Comparison of ENCODE assay signal across 9 cellular contexts in genomic region chr17:8785547-8786412, GRCh38. TPM values are rescaled to one million over a fixed set of nuclear protein-coding genes. Genes with fewer than 3 reads are reported as not detected.
DNase-seq lines count a peak whose midpoint lies in the region; FAIRE-seq and TF ChIP-seq lines count a peak whose summit lies in the region.
"Had no signal": no experiment of that assay in that cellular context is flagged by ENCODE, and none has a peak within 500 bp of the region (broad histone marks: within the 10 kb centered on the region; RNA-seq: fewer than 3 reads in every experiment).

No MANE protein-coding gene starts in this region.

- H3K4me3 ChIP-seq in epithelial cell of esophagus (ENCODE audit: low read length): no peak overlapping the region

- DNase-seq in GM12892 (ENCODE audit: insufficient read length): no peak
- peak; percentile 79 for DNase-seq in NCI-H748 (lab: John Stamatoyannopoulos, UW; ENCODE audit: unreplicated experiment)
- peak; percentile 69 for DNase-seq in activated CD8-positive, alpha-beta memory T cell treated with anti-CD3 and anti-CD28 coated beads, Interleukin-2, amount 50 U/mL, for 4 hours
- peak; percentile 69 for DNase-seq in epithelial cell of esophagus (ENCODE audit: low read depth)
- DNase-seq in myocyte (ENCODE audit: low read depth): peak; percentile 66
- peak; percentile 48 for DNase-seq in stimulated activated CD8-positive, alpha-beta memory T cell treated with anti-CD3 and anti-CD28 coated beads, Interleukin-7, amount 100 ng/mL, for 24 hours (ENCODE audit: low read depth)
- DNase-seq in NCI-H2029 treated with DMSO at 0.1 percent for 48 hours (lab: John Stamatoyannopoulos, UW): no peak

- TF ChIP-seq CTCF in 22Rv1 (IDR thresholded peaks at IDR 0.05): peak; percentile 87
- TF ChIP-seq CTCF in epithelial cell of esophagus (IDR thresholded peaks at IDR 0.05; ENCODE audit: insufficient read depth, low read depth, low read length, missing control alignments): peak; percentile 90

- no peak for TF ChIP-seq POLR2A in GM12892 (IDR thresholded peaks at IDR 0.05; ENCODE audit: low read depth, low read length)

- H3K27ac ChIP-seq in 22Rv1: no peak overlapping the region

- FAIRE-seq in GM12892 (lab: Jason Lieb, UNC): peak; percentile 90

RNA-seq across cellular contexts. Expression of gene MFSD6L, which starts 13.4 kb away (rescaled TPM):
- 2.0 TPM for polyA plus RNA-seq in GM12892 (2012; ENCODE audit: missing spikeins)
- not detected in 2 replicates for total RNA-seq in myocyte
- polyA plus RNA-seq in myocyte (2012): not detected

RNA-seq across cellular contexts. Expression of gene SPDYE4, which starts 27.4 kb away (rescaled TPM):
- not detected for polyA plus RNA-seq in GM12892 (2012; ENCODE audit: missing spikeins)
- total RNA-seq in myocyte: not detected in 2 replicates
- not detected for polyA plus RNA-seq in myocyte (2012)
- total RNA-seq: subcutaneous adipose tissue had no signal

RNA-seq across cellular contexts. Expression of gene CCDC42, which starts 41.1 kb away (rescaled TPM):
- polyA plus RNA-seq in GM12892 (2012; ENCODE audit: missing spikeins): not detected
- total RNA-seq in myocyte: not detected in 2 replicates
- polyA plus RNA-seq in myocyte (2012): not detected
- total RNA-seq: subcutaneous adipose tissue had no signal

Comparison
In these comparisons a context has a peak if more than half of its experiments do, and no peak if none do; other contexts are left out.
1. DNase-seq: peak in NCI-H748 (single experiment), activated CD8-positive, alpha-beta memory T cell treated with anti-CD3 and anti-CD28 coated beads, Interleukin-2, amount 50 U/mL, for 4 hours (single experiment), epithelial cell of esophagus (single experiment), myocyte (single experiment) and stimulated activated CD8-positive, alpha-beta memory T cell treated with anti-CD3 and anti-CD28 coated beads, Interleukin-7, amount 100 ng/mL, for 24 hours (single experiment); none in GM12892 (single experiment) and NCI-H2029 treated with DMSO at 0.1 percent for 48 hours (single experiment).